ENCODE assay signal across 11 cellular contexts in genomic region chr2:24886640-24887324, GRCh38. TPM values are rescaled to one million over a fixed set of nuclear protein-coding genes. Genes with fewer than 3 reads are reported as not detected.
DNase-seq lines count a peak whose midpoint lies in the region; ATAC-seq and TF ChIP-seq lines count a peak whose summit lies in the region.
"Had no signal": no experiment of that assay in that cellular context is flagged by ENCODE, and none has a peak within 500 bp of the region (broad histone marks: within the 10 kb centered on the region; RNA-seq: fewer than 3 reads in every experiment).

No MANE protein-coding gene starts in this region.

- peaks cover 19% of the 10 kb centered on the region for H3K4me1 Mint-ChIP-seq in activated T-helper 2 cell treated with anti-CD3 and anti-CD28 coated beads, Interferon-gamma antibody, Interleukin-2, Interleukin-4, amounts not matched to agents 10 μg/mL and 5 μg/mL and 100 μg/mL, durations not matched to agents 14 hours and 24 hours and 36 hours (ENCODE audit: low read depth)

- ATAC-seq in HG03565 (IDR thresholded peaks at IDR 0.05; ENCODE audit: unreplicated experiment) = no peak

- intact Hi-C loops in activated T-helper 2 cell treated with anti-CD3 and anti-CD28 coated beads, Interferon-gamma antibody, Interleukin-2, Interleukin-4, amounts not matched to agents 10 μg/mL and 5 μg/mL and 100 μg/mL, durations not matched to agents 14 hours and 24 hours and 36 hours (cut with micrococcal nuclease) = no loop called here

- POLR2A ChIA-PET in AG04450 (lab: Yijun Ruan, JAX) = interaction anchor here (0.7 kb wide), 1 partner anchor 58 kb away, joined by 3 read pairs; no protein-coding TSS in a partner anchor

- TF ChIP-seq CTCF in AG04450 (IDR thresholded peaks at IDR 0.05; ENCODE audit: low read depth, low read length) = no peak

- 82 to 84% methylated on average over 18 to 19 of the region's 19 CpGs for WGBS in GM23248 (ENCODE audit: low coverage in 1 of 2, low lambda C conversion rate in 2 of 2, missing lambda C conversion rate in 2 of 2), 2 experiments

- peaks cover 23% of the 10 kb centered on the region for H3K36me3 Mint-ChIP-seq in activated T-helper 2 cell treated with anti-CD3 and anti-CD28 coated beads, Interferon-gamma antibody, Interleukin-2, Interleukin-4, amounts not matched to agents 10 μg/mL and 5 μg/mL and 100 μg/mL, durations not matched to agents 14 hours and 24 hours and 36 hours (ENCODE audit: low read depth)

- peaks cover 12% of the 10 kb centered on the region for H3K4me1 ChIP-seq in GM23248 (ENCODE audit: insufficient read depth)

- CTCF ChIA-PET in AG04450 (lab: Charles Lee) = interaction anchor here (0.6 to 1.3 kb wide), 3 partner anchors 58 to 96 kb away, joined by 3 to 4 read pairs (median 3); no protein-coding TSS in a partner anchor

- H3K4me3 ChIP-seq in AG04450 (ENCODE audit: low read depth, low read length) (no peak overlapping the region), GM23248 (no peak overlapping the region)

- peak overlapping the region; percentile 19 for H3K27ac Mint-ChIP-seq in activated T-helper 2 cell treated with anti-CD3 and anti-CD28 coated beads, Interferon-gamma antibody, Interleukin-2, Interleukin-4, amounts not matched to agents 10 μg/mL and 5 μg/mL and 100 μg/mL, durations not matched to agents 14 hours and 24 hours and 36 hours

- H3K9me3 ChIP-seq in AG04450 (ENCODE audit: control insufficient read depth, insufficient read depth, low read length) (peaks cover 2% of the 10 kb centered on the region; the same call in 1 of the 2 replicates), GM23248 (ENCODE audit: low read depth) (no peaks in the 10 kb centered on the region)

- no peaks in the 10 kb centered on the region for H3K79me2 ChIP-seq in GM23248 (ENCODE audit: insufficient read depth)

- no peak overlapping the region for H3K4me2 ChIP-seq in GM23248 (ENCODE audit: unreplicated experiment)

- H3K4me3 Mint-ChIP-seq in activated T-helper 2 cell treated with anti-CD3 and anti-CD28 coated beads, Interferon-gamma antibody, Interleukin-2, Interleukin-4, amounts not matched to agents 10 μg/mL and 5 μg/mL and 100 μg/mL, durations not matched to agents 14 hours and 24 hours and 36 hours (ENCODE audit: low read depth) = no peak overlapping the region

- peak overlapping the region; percentile 21 for H3K27ac ChIP-seq in AG04450 (ENCODE audit: low read depth, low read length)
- no peak overlapping the region for H3K27ac ChIP-seq in GM23248
- H3K27ac ChIP-seq: C4-2B had no signal

- no peaks in the 10 kb centered on the region for H3K9me2 ChIP-seq in GM23248 (ENCODE audit: insufficient read depth)

- in situ Hi-C loops in GM23248 (cut with MboI) = no loop called here

- H3F3A ChIP-seq in GM23248 (ENCODE audit: insufficient read depth) = 0 out of 2 replicates have a peak, but pooled peaks cover 9% of the 10 kb centered on the region

- H3K36me3 ChIP-seq in GM23248 (ENCODE audit: low read depth) = no peaks in the 10 kb centered on the region

- no peaks in the 10 kb centered on the region for H3K27me3 Mint-ChIP-seq in activated T-helper 2 cell treated with anti-CD3 and anti-CD28 coated beads, Interferon-gamma antibody, Interleukin-2, Interleukin-4, amounts not matched to agents 10 μg/mL and 5 μg/mL and 100 μg/mL, durations not matched to agents 14 hours and 24 hours and 36 hours (ENCODE audit: low read depth)

- H4K20me1 ChIP-seq in GM23248 (ENCODE audit: insufficient read depth) = no peaks in the 10 kb centered on the region

- no peak overlapping the region for H3K9ac ChIP-seq in GM23248

- peaks cover 5% of the 10 kb centered on the region for H3K9me3 Mint-ChIP-seq in activated T-helper 2 cell treated with anti-CD3 and anti-CD28 coated beads, Interferon-gamma antibody, Interleukin-2, Interleukin-4, amounts not matched to agents 10 μg/mL and 5 μg/mL and 100 μg/mL, durations not matched to agents 14 hours and 24 hours and 36 hours

- H2AFZ ChIP-seq in GM23248 = no peak overlapping the region

- DNase-seq in AG04450 (ENCODE audit: low read depth, low spot score) (no peak), GM23248 (peak; percentile 18), mesenteric fat pad (ENCODE audit: low spot score) (peak; percentile 84), OCI-M1 (lab: John Stamatoyannopoulos, UW) (no peak), NCI-H1105 (lab: John Stamatoyannopoulos, UW) (no peak)
- DNase-seq in activated T-helper 2 cell treated with anti-CD3 and anti-CD28 coated beads, Interferon-gamma antibody, Interleukin-2, Interleukin-4, amounts not matched to agents 10 μg/mL and 5 μg/mL and 100 μg/mL, durations not matched to agents 14 hours and 24 hours and 36 hours (ENCODE audit: low spot score) = no peak
- no peak for DNase-seq in stimulated activated CD4-positive, alpha-beta T cell treated with anti-CD3 and anti-CD28 coated beads, Interleukin-15, amount 100 ng/mL, for 24 hours
- DNase-seq: central memory CD4-positive, alpha-beta T cell; stimulated activated CD8-positive, alpha-beta memory T cell treated with anti-CD3 and anti-CD28 coated beads, Interleukin-4, amount 100 ng/mL, for 48 hours had no signal

- H3K27me3 ChIP-seq in AG04450 (ENCODE audit: control insufficient read depth, insufficient read depth, low read length) (no peaks in the 10 kb centered on the region), GM23248 (replicated peaks; ENCODE audit: insufficient read depth) (no peaks in the 10 kb centered on the region)

RNA-seq across cellular contexts. Expression of gene ADCY3, which starts 33.3 kb away (rescaled TPM):
- polyA plus RNA-seq in AG04450 (2011; rRNA removed) (29.6 and 41.1 TPM in 2 replicates), GM23248 (2016; fragmentation: Nextera tagmentation; extraction: Ambion mirVana) (9.1 and 11.6 TPM in 2 replicates)
- polyA minus RNA-seq in AG04450 (2011; rRNA and poly(A)+ RNA removed) = 74.7 and 85.1 TPM in 2 replicates
- total RNA-seq in GM23248 (2014; rRNA removed; shearing (Covaris generic)) = 42.9 and 47.4 TPM in 2 replicates
- 108 and 112 TPM in 2 replicates for total RNA-seq in activated T-helper 2 cell treated with anti-CD3 and anti-CD28 coated beads, Interferon-gamma antibody, Interleukin-2, Interleukin-4, amounts not matched to agents 10 μg/mL and 5 μg/mL and 100 μg/mL, durations not matched to agents 14 hours and 24 hours and 36 hours
- total RNA-seq in mesenteric fat pad = 216 TPM

Comparison
In these comparisons a context has a peak if more than half of its experiments do, and no peak if none do; other contexts are left out.
1. DNase-seq: peak in GM23248 (single experiment) and mesenteric fat pad (single experiment); none in AG04450 (single experiment), activated T-helper 2 cell treated with anti-CD3 and anti-CD28 coated beads, Interferon-gamma antibody, Interleukin-2, Interleukin-4, amounts not matched to agents 10 μg/mL and 5 μg/mL and 100 μg/mL, durations not matched to agents 14 hours and 24 hours and 36 hours (single experiment), OCI-M1 (single experiment), stimulated activated CD4-positive, alpha-beta T cell treated with anti-CD3 and anti-CD28 coated beads, Interleukin-15, amount 100 ng/mL, for 24 hours (single experiment) and NCI-H1105 (single experiment).